In genomic region chr10:66192162-66192834, GRCh38 we compare ENCODE assay signal across 21 cellular contexts.
"Had no signal": no experiment of that assay in that cellular context is flagged by ENCODE, and none has a peak within 500 bp of the region (broad histone marks: within the 10 kb centered on the region; RNA-seq: fewer than 3 reads in every experiment).

No MANE protein-coding gene starts in this region.

- H3K4me1 ChIP-seq: esophagus squamous epithelium, gastroesophageal sphincter, right atrium auricular region, tibial artery, upper lobe of right lung, vagina had no signal

- ATAC-seq: gastroesophageal sphincter; left ventricle myocardium superior; naive thymus-derived CD4-positive, alpha-beta T cell; stimulated activated naive CD8-positive, alpha-beta T cell treated with anti-CD3 and anti-CD28 coated beads, Interleukin-15, Interleukin-2, amounts not matched to agents 100 U/mL and 50 U/mL, for 24 hours; upper lobe of right lung had no signal

- H3K36me3 ChIP-seq: esophagus squamous epithelium, gastroesophageal sphincter, neutrophil, right atrium auricular region, tibial artery, upper lobe of right lung, vagina had no signal

- H3K27ac Mint-ChIP-seq: immature natural killer cell; naive thymus-derived CD4-positive, alpha-beta T cell had no signal

- FAIRE-seq: keratinocyte had no signal

- H3K36me3 Mint-ChIP-seq: immature natural killer cell; naive thymus-derived CD4-positive, alpha-beta T cell had no signal

- DNase-seq: cortex of kidney; dorsolateral prefrontal cortex; effector memory CD4-positive, alpha-beta T cell; esophagus squamous epithelium; foreskin fibroblast; glutamatergic neuron; immature natural killer cell; left ventricle myocardium superior; mesendoderm; naive thymus-derived CD4-positive, alpha-beta T cell; posterior cingulate gyrus; stimulated activated CD4-positive, alpha-beta T cell treated with anti-CD3 and anti-CD28 coated beads, Interleukin-2, amount 100 ng/mL, for 48 hours; stimulated activated naive CD8-positive, alpha-beta T cell treated with anti-CD3 and anti-CD28 coated beads, Interleukin-15, Interleukin-2, amounts not matched to agents 100 U/mL and 50 U/mL, for 24 hours; tibial artery; upper lobe of right lung had no signal

- H3K4me3 Mint-ChIP-seq: immature natural killer cell; naive thymus-derived CD4-positive, alpha-beta T cell had no signal

- H3K9me3 ChIP-seq: esophagus squamous epithelium, gastroesophageal sphincter, neutrophil, right atrium auricular region, tibial artery, upper lobe of right lung, vagina had no signal

- H3K27ac ChIP-seq: dorsolateral prefrontal cortex, esophagus squamous epithelium, gastroesophageal sphincter, neutrophil, right atrium auricular region, tibial artery, upper lobe of right lung, vagina had no signal

- H3K27me3 ChIP-seq: dorsolateral prefrontal cortex, esophagus squamous epithelium, gastroesophageal sphincter, neutrophil, right atrium auricular region, tibial artery, upper lobe of right lung, vagina had no signal

- H3K4me1 Mint-ChIP-seq: immature natural killer cell had no signal

- H3K4me3 ChIP-seq: dorsolateral prefrontal cortex, esophagus squamous epithelium, gastroesophageal sphincter, right atrium auricular region, smooth muscle cell, tibial artery, upper lobe of right lung, vagina had no signal

- H3K4me2 ChIP-seq: smooth muscle cell had no signal
